25 cellular contexts compared by ENCODE assay signal in genomic region chr12:57433370-57433769, GRCh38. TPM values are rescaled to one million over a fixed set of nuclear protein-coding genes. Genes with fewer than 3 reads are reported as not detected.
A peak's percentile ranks its signal among the peaks of the same experiment; 100 is the strongest.
DNase-seq lines count a peak whose midpoint lies in the region; ATAC-seq, FAIRE-seq and TF ChIP-seq lines count a peak whose summit lies in the region.
"Had no signal": no experiment of that assay in that cellular context is flagged by ENCODE, and none has a peak within 500 bp of the region (broad histone marks: within the 10 kb centered on the region; RNA-seq: fewer than 3 reads in every experiment).

No MANE protein-coding gene starts in this region.

- in situ Hi-C loops in K562 (cut with MboI), result no loop called here

- DNase-seq in K562 (ENCODE audit: extremely low read depth in 1 of 4, low spot score in 3 of 4) (no peak), GOT3 (lab: John Stamatoyannopoulos, UW) (no peak), SIG-M5 treated with dmso at 0.1 percent for 504 hours (lab: John Stamatoyannopoulos, UW; ENCODE audit: unreplicated experiment) (no peak)
- peak; percentile 10 for DNase-seq in stimulated activated CD8-positive, alpha-beta memory T cell treated with anti-CD3 and anti-CD28 coated beads, Interleukin-4, amount 100 ng/mL, for 48 hours
- DNase-seq in stimulated activated naive CD8-positive, alpha-beta T cell treated with anti-CD3 and anti-CD28 coated beads, Interleukin-15, amount 100 ng/mL, for 72 hours, result no peak
- DNase-seq: ACHN; AML-193; BE2C; CD4-positive, alpha-beta T cell; CD8-positive, alpha-beta memory T cell; DMS 273 treated with DMSO at 0.1 percent for 48 hours; DMS79; EL; GDM1 had no signal

- H3K27me3 Mint-ChIP-seq in stimulated activated naive CD8-positive, alpha-beta T cell treated with anti-CD3 and anti-CD28 coated beads, Interleukin-15, amount 100 ng/mL, for 72 hours, result no peaks in the 10 kb centered on the region
- H3K27me3 Mint-ChIP-seq: CD4-positive, alpha-beta T cell; CD8-positive, alpha-beta memory T cell had no signal

- 42% methylated on average over 3 of the region's 3 CpGs for WGBS in K562 (ENCODE audit: insufficient coverage, low coverage, missing lambda C conversion rate)
- WGBS in liver, result 78% methylated on average over 3 of the region's 3 CpGs

- H3K36me3 ChIP-seq in HEK293 (ENCODE audit: control insufficient read depth in 2 of 2, insufficient read depth in 1 of 2, low read length in 2 of 2) (no peaks in the 10 kb centered on the region; a peak in 1 of 3 replicates), K562 (ENCODE audit: control insufficient read depth, insufficient read depth, low read length) (no peaks in the 10 kb centered on the region), liver (ENCODE audit: control insufficient read depth in 4 of 4, insufficient read depth in 3 of 4, low read depth in 1 of 4, low read length in 3 of 4) (no peaks in the 10 kb centered on the region)
- H3K36me3 ChIP-seq: BE2C; BLaER1 treated with 17β-estradiol and CSF1 and Interleukin-3, amounts not matched to agents 10 nM and 100 nM; HAP-1 had no signal

- no peak overlapping the region for H2AFZ ChIP-seq in K562 (ENCODE audit: low read depth, low read length)

- H3K9ac ChIP-seq in K562 (ENCODE audit: insufficient read depth in 1 of 2, low read depth in 2 of 2, low read length in 2 of 2) (no peak overlapping the region), liver (ENCODE audit: low read depth in 1 of 2, low read length in 2 of 2) (no peak overlapping the region)
- H3K9ac ChIP-seq: BLaER1 treated with 17β-estradiol and CSF1 and Interleukin-3, amounts not matched to agents 10 nM and 100 nM had no signal

- intact Hi-C loops in K562 (cut with micrococcal nuclease), result no loop called here

- H3K79me2 ChIP-seq in K562 (ENCODE audit: control insufficient read depth, insufficient read depth, low read length), result peaks cover 27% of the 10 kb centered on the region

- H3K27ac ChIP-seq in HEK293 (ENCODE audit: extremely low read depth, low read depth, low read length), result no peak overlapping the region
- H3K27ac ChIP-seq in K562 (ENCODE audit: extremely low read depth, low read depth, low read length), result no peak overlapping the region
- H3K27ac ChIP-seq in liver (ENCODE audit: low read depth in 1 of 2, low read length in 2 of 2), result peak overlapping the region; percentile 90 to 93
- H3K27ac ChIP-seq: A549 had no signal

- FAIRE-seq in K562 (lab: Jason Lieb, UNC), result no peak
- FAIRE-seq: A549, D721Med, GM12878, GM19239, H54 had no signal

- H3K9me1 ChIP-seq in K562 (ENCODE audit: control insufficient read depth, insufficient read depth, low read length), result no peaks in the 10 kb centered on the region

- TF ChIP-seq POLR2A in K562 (conservative IDR thresholded peaks at IDR 0.05), result no peak

- no peaks in the 10 kb centered on the region for H3K9me3 Mint-ChIP-seq in stimulated activated naive CD8-positive, alpha-beta T cell treated with anti-CD3 and anti-CD28 coated beads, Interleukin-15, amount 100 ng/mL, for 72 hours
- H3K9me3 Mint-ChIP-seq: CD4-positive, alpha-beta T cell; CD8-positive, alpha-beta memory T cell; GM23338 had no signal

- no peaks in the 10 kb centered on the region for H3K27me3 ChIP-seq in K562 (ENCODE audit: control insufficient read depth in 2 of 2, insufficient read depth in 2 of 2, low read length in 2 of 2)
- no peaks in the 10 kb centered on the region for H3K27me3 ChIP-seq in liver (ENCODE audit: control insufficient read depth in 4 of 4, insufficient read depth in 4 of 4, low read length in 3 of 4)
- H3K27me3 ChIP-seq: BE2C; BLaER1 treated with 17β-estradiol and CSF1 and Interleukin-3, amounts not matched to agents 10 nM and 100 nM had no signal

- no TSS peak for BruUV-seq in K562 (replicated peaks; lab: Mats Ljungman, UMichigan)

- H3K4me3 Mint-ChIP-seq in stimulated activated naive CD8-positive, alpha-beta T cell treated with anti-CD3 and anti-CD28 coated beads, Interleukin-15, amount 100 ng/mL, for 72 hours, result no peak overlapping the region
- H3K4me3 Mint-ChIP-seq: CD14-positive monocyte; CD4-positive, alpha-beta T cell; GM23338 had no signal

- no peaks in the 10 kb centered on the region for H4K20me1 ChIP-seq in K562 (replicated peaks; ENCODE audit: control insufficient read depth, insufficient read depth, low read length)
- H4K20me1 ChIP-seq: BLaER1 treated with 17β-estradiol and CSF1 and Interleukin-3, amounts not matched to agents 10 nM and 100 nM had no signal

- no peak for TF ChIP-seq EP300 in K562 (IDR thresholded peaks at IDR 0.05; ENCODE audit: low read length)

- no peaks in the 10 kb centered on the region; the same call in 1 of the 2 replicates for H3K4me1 ChIP-seq in HEK293 (ENCODE audit: control insufficient read depth, insufficient read depth, low read length)
- H3K4me1 ChIP-seq in K562 (replicated peaks in 1 of 2; ENCODE audit: control insufficient read depth in 2 of 2, insufficient read depth in 2 of 2, low read length in 2 of 2), result peaks cover 17 to 18% of the 10 kb centered on the region in 2 experiments; a peak in 4 of 5 replicates
- H3K4me1 ChIP-seq in liver (ENCODE audit: control insufficient read depth in 4 of 4, insufficient read depth in 4 of 4, low read length in 3 of 4), result peaks cover 0 to 21% (median 5%) of the 10 kb centered on the region in 4 donors
- H3K4me1 ChIP-seq: BE2C had no signal

- H3K27ac Mint-ChIP-seq in stimulated activated naive CD8-positive, alpha-beta T cell treated with anti-CD3 and anti-CD28 coated beads, Interleukin-15, amount 100 ng/mL, for 72 hours, result no peak overlapping the region
- H3K27ac Mint-ChIP-seq: CD14-positive monocyte; CD4-positive, alpha-beta T cell; CD8-positive, alpha-beta memory T cell; GM23338 had no signal

- POLR2A ChIA-PET in HEK293 (lab: Yijun Ruan, JAX), result no interaction called here
- POLR2A ChIA-PET in K562 (lab: Yijun Ruan, JAX), result interaction anchor here (0.6 to 1.4 kb wide), 5 partner anchors 9 to 171 kb away, joined by 3 to 4 read pairs (median 3); no protein-coding TSS in a partner anchor

- no peak overlapping the region for H3K4me2 ChIP-seq in K562 (ENCODE audit: insufficient read depth, low read length)
- H3K4me2 ChIP-seq: A549, GM23338 had no signal

- no peak for TF ChIP-seq RAD21 in K562 (CRISPR knock-in tag; conservative IDR thresholded peaks at IDR 0.05 in 1 of 2, IDR thresholded peaks at IDR 0.05 in 1 of 2)
- no peak for TF ChIP-seq RAD21 in liver (IDR thresholded peaks at IDR 0.05)

- H3K9me3 ChIP-seq in HEK293 (ENCODE audit: control insufficient read depth, insufficient read depth, low read depth, low read length) (no peaks in the 10 kb centered on the region), K562 (replicated peaks; ENCODE audit: control insufficient read depth, insufficient read depth, low read depth, low read length) (no peaks in the 10 kb centered on the region), liver (ENCODE audit: control insufficient read depth in 4 of 4, low read length in 3 of 4) (no peaks in the 10 kb centered on the region)
- H3K9me3 ChIP-seq: A549; BE2C; BLaER1 treated with 17β-estradiol and CSF1 and Interleukin-3, amounts not matched to agents 10 nM and 100 nM; HAP-1 had no signal

- no peak for ATAC-seq in K562
- ATAC-seq in stimulated activated naive CD8-positive, alpha-beta T cell treated with anti-CD3 and anti-CD28 coated beads, Interleukin-15, amount 100 ng/mL, for 72 hours, result no peak
- ATAC-seq: A549, GM12878, GM23338 had no signal

- peaks cover 39% of the 10 kb centered on the region for H3K4me1 Mint-ChIP-seq in stimulated activated naive CD8-positive, alpha-beta T cell treated with anti-CD3 and anti-CD28 coated beads, Interleukin-15, amount 100 ng/mL, for 72 hours

- TF ChIP-seq CTCF in HEK293 (tag by site-specific recombination; IDR thresholded peaks at IDR 0.05) (no peak), K562 (IDR thresholded peaks at IDR 0.05 in 2 of 3, conservative IDR thresholded peaks at IDR 0.05 in 1 of 3; ENCODE audit: insufficient read depth in 2 of 3, low read depth in 1 of 3, low read length in 3 of 3) (no peak), liver (IDR thresholded peaks at IDR 0.05; ENCODE audit: low read depth, low read length, missing input control) (no peak)

- H3K4me3 ChIP-seq in HEK293 (ENCODE audit: low read depth, low read length) (no peak overlapping the region), K562 (no peak overlapping the region), liver (ENCODE audit: low read depth in 1 of 3, low read length in 3 of 3) (peak overlapping the region in 1 of 3 donors; percentile 14)
- H3K4me3 ChIP-seq: A549; BLaER1 treated with 17β-estradiol and CSF1 and Interleukin-3, amounts not matched to agents 10 nM and 100 nM; GM12878; GM23338; HAP-1 had no signal

- CTCF ChIA-PET in HEK293 (lab: Yijun Ruan, JAX) (interaction anchor here (0.6 to 6.8 kb wide), 5 partner anchors 13 to 827 kb away, joined by 3 to 45 read pairs (median 3); partner anchors contain the start of gene INHBE), K562 (lab: Yijun Ruan, JAX; ENCODE audit: low intra/inter-chr PET ratio) (no interaction called here)

RNA-seq across cellular contexts. Expression of gene INHBC, which starts 1.2 kb away (rescaled TPM):
- 0.19 TPM in 1 of 2 replicates, not detected in the other for total RNA-seq in K562 (2011; cell fraction: chromatin; rRNA removed; ENCODE audit: low replicate concordance)
- total RNA-seq in K562 (2011; cell fraction: nucleolus; rRNA removed), result 0.26 and 0.33 TPM in 2 replicates
- 0.31 and 0.44 TPM in 2 replicates for total RNA-seq in K562 (2011; cell fraction: nucleoplasm; rRNA removed)
- total RNA-seq in K562 (2014; rRNA removed) (not detected in 2 replicates), K562 (2014; rRNA removed; fragmentation: Illumina TruSeq; extraction: Trizol) (not detected in 2 replicates), K562 (2015; rRNA removed; fragmentation: Illumina TruSeq; extraction: Trizol) (0.07 TPM in 1 of 2 replicates, not detected in the other), K562 (2021) (0.07 TPM in 1 of 2 replicates, not detected in the other), liver (100 to 1,000 TPM in 1 of 2 donors, 1 to 10 TPM in 1; 2.8 to 102 TPM)
- polyA plus RNA-seq in K562 (2011; rRNA removed) (0.04 and 0.15 TPM in 2 replicates), K562 (2014; fragmentation: Illumina TruSeq; extraction: Trizol) (not detected in 2 replicates), K562 (2014; fragmentation: Nextera tagmentation; extraction: Ambion mirVana) (under 1 TPM in 1 of 2 experiments, not detected in 1; 0.17 TPM), K562 (2014; rRNA removed) (0.24 TPM in 1 of 2 replicates, not detected in the other), liver (100 to 1,000 TPM in 1 of 2 donors, 10 to 100 TPM in 1; 71.0 to 134 TPM)
- 0.19 and 0.34 TPM in 2 replicates for polyA plus RNA-seq in K562 (2011; cell fraction: cytosol; rRNA removed)
- polyA plus RNA-seq in K562 (2011; cell fraction: nucleus; rRNA removed), result 0.13 TPM in 1 of 2 replicates, not detected in the other
- polyA plus RNA-seq in K562 (2012), result 0.18 and 1.1 TPM in 2 replicates
- polyA minus RNA-seq in K562 (2011; rRNA and poly(A)+ RNA removed), result 0.18 TPM in 1 of 2 replicates, not detected in the other
- not detected in 2 replicates for polyA minus RNA-seq in K562 (2011; cell fraction: cytosol; rRNA and poly(A)+ RNA removed)
- 0.27 TPM in 1 of 2 replicates, not detected in the other for polyA minus RNA-seq in K562 (2011; cell fraction: nucleus; rRNA and poly(A)+ RNA removed)
- total RNA-seq: GM23338 had no signal
- polyA plus RNA-seq: CD14-positive monocyte; CD8-positive, alpha-beta memory T cell had no signal

RNA-seq across cellular contexts. Expression of gene R3HDM2, which starts 2.5 kb away (rescaled TPM):
- 41.6 and 89.7 TPM in 2 replicates for total RNA-seq in K562 (2011; cell fraction: chromatin; rRNA removed; ENCODE audit: low replicate concordance)
- total RNA-seq in K562 (2011; cell fraction: nucleolus; rRNA removed), result 12.8 and 16.2 TPM in 2 replicates
- total RNA-seq in K562 (2011; cell fraction: nucleoplasm; rRNA removed), result 23.0 and 33.7 TPM in 2 replicates
- total RNA-seq in K562 (2014; rRNA removed) (5.0 and 6.7 TPM in 2 replicates), K562 (2014; rRNA removed; fragmentation: Illumina TruSeq; extraction: Trizol) (9.0 and 10.5 TPM in 2 replicates), K562 (2015; rRNA removed; fragmentation: Illumina TruSeq; extraction: Trizol) (6.4 and 9.2 TPM in 2 replicates), K562 (2021) (15.5 and 18.8 TPM in 2 replicates), liver (10 to 100 TPM in 1 of 2 donors, 1 to 10 TPM in 1; 7.4 to 28.9 TPM)
- polyA plus RNA-seq in K562 (2011; rRNA removed) (11.2 and 22.0 TPM in 2 replicates), K562 (2014; fragmentation: Illumina TruSeq; extraction: Trizol) (15.0 and 15.9 TPM in 2 replicates), K562 (2014; fragmentation: Nextera tagmentation; extraction: Ambion mirVana) (1 to 10 TPM; 3.3 to 3.7 TPM), K562 (2014; rRNA removed) (10.6 and 11.0 TPM in 2 replicates), liver (10 to 100 TPM; 11.2 to 19.0 TPM)
- polyA plus RNA-seq in K562 (2011; cell fraction: cytosol; rRNA removed), result 14.6 and 17.9 TPM in 2 replicates
- polyA plus RNA-seq in K562 (2011; cell fraction: nucleus; rRNA removed), result 36.7 and 46.9 TPM in 2 replicates
- 11.4 and 26.6 TPM in 2 replicates for polyA plus RNA-seq in K562 (2012)
- polyA minus RNA-seq in K562 (2011; rRNA and poly(A)+ RNA removed), result 12.6 and 16.4 TPM in 2 replicates
- 10.8 and 24.8 TPM in 2 replicates for polyA minus RNA-seq in K562 (2011; cell fraction: cytosol; rRNA and poly(A)+ RNA removed)
- polyA minus RNA-seq in K562 (2011; cell fraction: nucleus; rRNA and poly(A)+ RNA removed), result 9.3 and 13.4 TPM in 2 replicates

RNA-seq across cellular contexts. Expression of gene INHBE, which starts 21.7 kb away (rescaled TPM):
- 6.1 and 10.9 TPM in 2 replicates for total RNA-seq in K562 (2011; cell fraction: chromatin; rRNA removed; ENCODE audit: low replicate concordance)
- 23.7 and 26.8 TPM in 2 replicates for total RNA-seq in K562 (2011; cell fraction: nucleolus; rRNA removed)
- 12.3 and 17.1 TPM in 2 replicates for total RNA-seq in K562 (2011; cell fraction: nucleoplasm; rRNA removed)
- total RNA-seq in K562 (2014; rRNA removed) (8.2 and 12.2 TPM in 2 replicates), K562 (2014; rRNA removed; fragmentation: Illumina TruSeq; extraction: Trizol) (5.6 and 7.3 TPM in 2 replicates), K562 (2015; rRNA removed; fragmentation: Illumina TruSeq; extraction: Trizol) (0.94 and 1.2 TPM in 2 replicates), K562 (2021) (8.6 and 9.4 TPM in 2 replicates), liver (100 to 1,000 TPM in 1 of 2 donors, 10 to 100 TPM in 1; 17.6 to 181 TPM)
- polyA plus RNA-seq in K562 (2011; rRNA removed) (1.7 and 4.7 TPM in 2 replicates), K562 (2014; fragmentation: Illumina TruSeq; extraction: Trizol) (9.1 and 11.1 TPM in 2 replicates), K562 (2014; fragmentation: Nextera tagmentation; extraction: Ambion mirVana) (1 to 10 TPM; 1.9 TPM), K562 (2014; rRNA removed) (8.5 and 9.9 TPM in 2 replicates), liver (100 to 1,000 TPM in 1 of 2 donors, 10 to 100 TPM in 1; 82.5 to 137 TPM)
- 4.7 and 6.2 TPM in 2 replicates for polyA plus RNA-seq in K562 (2011; cell fraction: cytosol; rRNA removed)
- polyA plus RNA-seq in K562 (2011; cell fraction: nucleus; rRNA removed), result 1.1 and 2.3 TPM in 2 replicates
- 4.7 and 106 TPM in 2 replicates for polyA plus RNA-seq in K562 (2012)
- 1.7 and 3.4 TPM in 2 replicates for polyA minus RNA-seq in K562 (2011; rRNA and poly(A)+ RNA removed)
- polyA minus RNA-seq in K562 (2011; cell fraction: cytosol; rRNA and poly(A)+ RNA removed), result 0.67 and 3.6 TPM in 2 replicates
- polyA minus RNA-seq in K562 (2011; cell fraction: nucleus; rRNA and poly(A)+ RNA removed), result 1.2 and 2.7 TPM in 2 replicates
- total RNA-seq: CD4-positive, alpha-beta T cell had no signal
- polyA plus RNA-seq: CD14-positive monocyte; CD8-positive, alpha-beta memory T cell had no signal

RNA-seq across cellular contexts. Expression of gene GLI1, which starts 26.2 kb away (rescaled TPM):
- 1.4 and 2.9 TPM in 2 replicates for total RNA-seq in K562 (2011; cell fraction: chromatin; rRNA removed; ENCODE audit: low replicate concordance)
- 1.0 and 1.3 TPM in 2 replicates for total RNA-seq in K562 (2011; cell fraction: nucleolus; rRNA removed)
- total RNA-seq in K562 (2011; cell fraction: nucleoplasm; rRNA removed), result 2.0 and 2.7 TPM in 2 replicates
- total RNA-seq in K562 (2014; rRNA removed) (0.33 and 0.41 TPM in 2 replicates), K562 (2014; rRNA removed; fragmentation: Illumina TruSeq; extraction: Trizol) (0.76 and 0.80 TPM in 2 replicates), K562 (2015; rRNA removed; fragmentation: Illumina TruSeq; extraction: Trizol) (0.30 and 2.2 TPM in 2 replicates), K562 (2021) (2.1 and 3.7 TPM in 2 replicates), liver (under 1 TPM; 0.09 to 0.25 TPM)
- polyA plus RNA-seq in K562 (2011; rRNA removed) (0.33 and 1.1 TPM in 2 replicates), K562 (2014; fragmentation: Illumina TruSeq; extraction: Trizol) (0.61 and 0.80 TPM in 2 replicates), K562 (2014; fragmentation: Nextera tagmentation; extraction: Ambion mirVana) (under 1 TPM; 0.24 to 0.31 TPM), K562 (2014; rRNA removed) (0.51 and 0.64 TPM in 2 replicates), liver (under 1 TPM; 0.23 to 0.44 TPM)
- polyA plus RNA-seq in K562 (2011; cell fraction: cytosol; rRNA removed), result 0.63 and 0.64 TPM in 2 replicates
- 2.0 and 3.7 TPM in 2 replicates for polyA plus RNA-seq in K562 (2011; cell fraction: nucleus; rRNA removed)
- 2.2 and 3.2 TPM in 2 replicates for polyA plus RNA-seq in K562 (2012)
- 0.36 and 0.81 TPM in 2 replicates for polyA minus RNA-seq in K562 (2011; rRNA and poly(A)+ RNA removed)
- polyA minus RNA-seq in K562 (2011; cell fraction: cytosol; rRNA and poly(A)+ RNA removed), result not detected in 2 replicates
- polyA minus RNA-seq in K562 (2011; cell fraction: nucleus; rRNA and poly(A)+ RNA removed), result 0.33 and 0.81 TPM in 2 replicates
- polyA plus RNA-seq: CD14-positive monocyte had no signal

RNA-seq across cellular contexts. Expression of gene ARHGAP9, which starts 46.3 kb away (rescaled TPM):
- 8.4 and 15.8 TPM in 2 replicates for total RNA-seq in K562 (2011; cell fraction: chromatin; rRNA removed; ENCODE audit: low replicate concordance)
- total RNA-seq in K562 (2011; cell fraction: nucleolus; rRNA removed), result 5.3 and 7.2 TPM in 2 replicates
- 7.3 and 8.5 TPM in 2 replicates for total RNA-seq in K562 (2011; cell fraction: nucleoplasm; rRNA removed)
- total RNA-seq in K562 (2014; rRNA removed) (3.8 and 4.6 TPM in 2 replicates), K562 (2014; rRNA removed; fragmentation: Illumina TruSeq; extraction: Trizol) (3.1 and 4.2 TPM in 2 replicates), K562 (2015; rRNA removed; fragmentation: Illumina TruSeq; extraction: Trizol) (5.1 and 5.8 TPM in 2 replicates), K562 (2021) (5.9 and 6.0 TPM in 2 replicates), liver (10 to 100 TPM in 1 of 2 donors, 1 to 10 TPM in 1; 7.7 to 12.0 TPM)
- polyA plus RNA-seq in K562 (2011; rRNA removed) (6.5 and 22.7 TPM in 2 replicates), K562 (2014; fragmentation: Illumina TruSeq; extraction: Trizol) (5.4 and 6.5 TPM in 2 replicates), K562 (2014; fragmentation: Nextera tagmentation; extraction: Ambion mirVana) (1 to 10 TPM; 1.5 to 2.0 TPM), K562 (2014; rRNA removed) (3.3 and 10.2 TPM in 2 replicates), liver (1 to 10 TPM; 3.0 to 6.5 TPM)
- polyA plus RNA-seq in K562 (2011; cell fraction: cytosol; rRNA removed), result 7.6 and 14.0 TPM in 2 replicates
- 53.3 and 109 TPM in 2 replicates for polyA plus RNA-seq in K562 (2011; cell fraction: nucleus; rRNA removed)
- 5.2 and 15.6 TPM in 2 replicates for polyA plus RNA-seq in K562 (2012)
- 2.8 and 7.2 TPM in 2 replicates for polyA minus RNA-seq in K562 (2011; rRNA and poly(A)+ RNA removed)
- polyA minus RNA-seq in K562 (2011; cell fraction: cytosol; rRNA and poly(A)+ RNA removed), result 1.5 and 8.5 TPM in 2 replicates
- 4.3 and 13.0 TPM in 2 replicates for polyA minus RNA-seq in K562 (2011; cell fraction: nucleus; rRNA and poly(A)+ RNA removed)

Comparison
In these comparisons a context has a peak if more than half of its experiments do, and no peak if none do; other contexts are left out.
1. H3K27ac ChIP-seq: peak in liver (2 of 2); none in HEK293 (single experiment) and K562 (single experiment).
2. Of the 44 proteins assayed by ChIP-seq in both K562 and HEK293: peak only in K562: none; only in HEK293: none; in both: ZNF121; in neither: 43.